In genomic region chr7:96973986-96974385, GRCh38 we compare ENCODE assay signal across 30 cellular contexts. TPM values are rescaled to one million over a fixed set of nuclear protein-coding genes. Genes with fewer than 3 reads are reported as not detected.
DNase-seq lines count a peak whose midpoint lies in the region; ATAC-seq and TF ChIP-seq lines count a peak whose summit lies in the region.
"Had no signal": no experiment of that assay in that cellular context is flagged by ENCODE, and none has a peak within 500 bp of the region (broad histone marks: within the 10 kb centered on the region; RNA-seq: fewer than 3 reads in every experiment).

No MANE protein-coding gene starts in this region.

- H3K4me3 ChIP-seq in osteoblast (ENCODE audit: insufficient read depth, low read length): no peak overlapping the region
- H3K4me3 ChIP-seq in CD8-positive, alpha-beta memory T cell (ENCODE audit: low read length): no peak overlapping the region
- H3K4me3 ChIP-seq: right lobe of liver, vagina had no signal

- H3K36me3 Mint-ChIP-seq in chondrocyte (ENCODE audit: low read depth) (no peaks in the 10 kb centered on the region), T-helper 17 cell (ENCODE audit: low read depth) (no peaks in the 10 kb centered on the region)
- H3K36me3 Mint-ChIP-seq in CD8-positive, alpha-beta memory T cell: peaks cover 0 to 2% (median 0%) of the 10 kb centered on the region in 3 donors
- H3K36me3 Mint-ChIP-seq: activated CD8-positive, alpha-beta memory T cell treated with anti-CD3 and anti-CD28 coated beads, Interleukin-2, amount 10 ng/mL, durations not matched to agents 7 days and 5 days; activated naive CD4-positive, alpha-beta T cell treated with anti-CD3 and anti-CD28 coated beads, Interleukin-2, amount 50 U/mL, for 72 hours had no signal

- H3K9me3 ChIP-seq in osteoblast (ENCODE audit: low read depth, low read length) (no peaks in the 10 kb centered on the region), T-helper 17 cell (ENCODE audit: control insufficient read depth, low read length, poor library complexity, severe bottlenecking) (no peaks in the 10 kb centered on the region)
- H3K9me3 ChIP-seq in CD8-positive, alpha-beta memory T cell (ENCODE audit: low read length): no peaks in the 10 kb centered on the region
- H3K9me3 ChIP-seq: right lobe of liver, vagina had no signal

- ATAC-seq in T-helper 17 cell (no peak), HG03457 (IDR thresholded peaks at IDR 0.05; ENCODE audit: unreplicated experiment) (no peak)
- ATAC-seq: activated CD8-positive, alpha-beta memory T cell treated with anti-CD3 and anti-CD28 coated beads, Interleukin-2, amount 10 ng/mL, durations not matched to agents 7 days and 5 days; activated naive CD4-positive, alpha-beta T cell treated with anti-CD3 and anti-CD28 coated beads, Interleukin-2, amount 50 U/mL, for 72 hours; left ventricle myocardium superior; PC-3; right lobe of liver had no signal

- H4K20me1 ChIP-seq in osteoblast (ENCODE audit: insufficient read depth, low read length): no peaks in the 10 kb centered on the region

- H3K4me1 Mint-ChIP-seq in chondrocyte (ENCODE audit: low read depth): peaks cover 14% of the 10 kb centered on the region
- no peaks in the 10 kb centered on the region for H3K4me1 Mint-ChIP-seq in CD8-positive, alpha-beta memory T cell
- H3K4me1 Mint-ChIP-seq in T-helper 17 cell: no peaks in the 10 kb centered on the region
- H3K4me1 Mint-ChIP-seq: activated CD4-positive, alpha-beta T cell treated with anti-CD3 and anti-CD28 coated beads, Interleukin-2, amount 10 ng/mL, durations not matched to agents 7 days and 5 days; activated CD8-positive, alpha-beta memory T cell treated with anti-CD3 and anti-CD28 coated beads, Interleukin-2, amount 10 ng/mL, durations not matched to agents 7 days and 5 days; nephron progenitor cell had no signal

- H3K27ac Mint-ChIP-seq in chondrocyte (ENCODE audit: unreplicated experiment) (peak overlapping the region; percentile 1), T-helper 17 cell (no peak overlapping the region)
- no peak overlapping the region for H3K27ac Mint-ChIP-seq in CD8-positive, alpha-beta memory T cell
- H3K27ac Mint-ChIP-seq: activated CD4-positive, alpha-beta T cell treated with anti-CD3 and anti-CD28 coated beads, Interleukin-2, amount 10 ng/mL, durations not matched to agents 7 days and 5 days; activated CD8-positive, alpha-beta memory T cell treated with anti-CD3 and anti-CD28 coated beads, Interleukin-2, amount 10 ng/mL, durations not matched to agents 7 days and 5 days; activated naive CD4-positive, alpha-beta T cell treated with anti-CD3 and anti-CD28 coated beads, Interleukin-2, amount 50 U/mL, for 72 hours; activated T-helper 1 cell treated with anti-CD3 and anti-CD28 coated beads, Interleukin-12 subunit alpha, Interleukin-12 subunit beta, Interleukin-2, Interleukin-4 antibody, amounts not matched to agents 30 ng/mL and 10 ng/mL and 1 ng/mL, durations not matched to agents 14 hours and 24 hours and 36 hours; nephron progenitor cell had no signal

- TF ChIP-seq CTCF in chondrocyte (IDR thresholded peaks at IDR 0.05): no peak
- no peak for TF ChIP-seq CTCF in osteoblast (IDR thresholded peaks at IDR 0.05; ENCODE audit: extremely low read depth, low read depth, low read length)

- peak overlapping the region; percentile 30 for H3K4me2 ChIP-seq in osteoblast (ENCODE audit: insufficient read depth, low read length)

- no peaks in the 10 kb centered on the region for H3K9me3 Mint-ChIP-seq in chondrocyte (ENCODE audit: low read depth)
- peaks cover 0 to 2% (median 0%) of the 10 kb centered on the region in 5 donors for H3K9me3 Mint-ChIP-seq in CD8-positive, alpha-beta memory T cell
- H3K9me3 Mint-ChIP-seq: activated CD4-positive, alpha-beta T cell treated with anti-CD3 and anti-CD28 coated beads, Interleukin-2, amount 10 ng/mL, durations not matched to agents 7 days and 5 days; activated naive CD4-positive, alpha-beta T cell treated with anti-CD3 and anti-CD28 coated beads, Interleukin-2, amount 50 U/mL, for 72 hours; activated T-helper 1 cell treated with anti-CD3 and anti-CD28 coated beads, Interleukin-12 subunit alpha, Interleukin-12 subunit beta, Interleukin-2, Interleukin-4 antibody, amounts not matched to agents 30 ng/mL and 10 ng/mL and 1 ng/mL, durations not matched to agents 14 hours and 24 hours and 36 hours; brain; nephron progenitor cell had no signal

- no peaks in the 10 kb centered on the region for H3K36me3 ChIP-seq in osteoblast (ENCODE audit: insufficient read depth, low read length)
- H3K36me3 ChIP-seq in CD8-positive, alpha-beta memory T cell (ENCODE audit: insufficient read depth, low read length): no peaks in the 10 kb centered on the region
- H3K36me3 ChIP-seq: right lobe of liver, vagina had no signal

- POLR2A ChIA-PET in CD8-positive, alpha-beta memory T cell (lab: Charles Lee): no interaction called here

- H3K4me3 Mint-ChIP-seq in chondrocyte (ENCODE audit: unreplicated experiment) (no peak overlapping the region), T-helper 17 cell (no peak overlapping the region)
- H3K4me3 Mint-ChIP-seq in CD8-positive, alpha-beta memory T cell: no peak overlapping the region
- H3K4me3 Mint-ChIP-seq: activated CD4-positive, alpha-beta T cell treated with anti-CD3 and anti-CD28 coated beads, Interleukin-2, amount 10 ng/mL, durations not matched to agents 7 days and 5 days; activated CD8-positive, alpha-beta memory T cell treated with anti-CD3 and anti-CD28 coated beads, Interleukin-2, amount 10 ng/mL, durations not matched to agents 7 days and 5 days; activated T-helper 1 cell treated with anti-CD3 and anti-CD28 coated beads, Interleukin-12 subunit alpha, Interleukin-12 subunit beta, Interleukin-2, Interleukin-4 antibody, amounts not matched to agents 30 ng/mL and 10 ng/mL and 1 ng/mL, durations not matched to agents 14 hours and 24 hours and 36 hours; nephron progenitor cell had no signal

- DNase-seq in AG20443 (ENCODE audit: low spot score) (peak; percentile 52), M059J (ENCODE audit: low read depth) (peak; percentile 73), chondrocyte (ENCODE audit: low spot score) (no peak), osteoblast (ENCODE audit: insufficient read length, low spot score, missing footprints) (peak; percentile 91), T-helper 17 cell (no peak), NCI-H526 (lab: John Stamatoyannopoulos, UW) (no peak)
- DNase-seq in CD8-positive, alpha-beta memory T cell: no peak
- DNase-seq: activated CD4-positive, alpha-beta T cell treated with anti-CD3 and anti-CD28 coated beads, Interleukin-2, amount 10 ng/mL, durations not matched to agents 7 days and 5 days; activated CD8-positive, alpha-beta memory T cell treated with anti-CD3 and anti-CD28 coated beads, Interleukin-2, amount 10 ng/mL, durations not matched to agents 7 days and 5 days; cortex of kidney; GF-D8; left ventricle myocardium superior; NCI-H1092; NCI-H1930; NCI-H2227 treated with DMSO at 0.1 percent for 48 hours; nephron progenitor cell; PC-3; posterior cingulate gyrus; right lobe of liver; SIG-M5; substantia nigra; T-helper 2 cell had no signal

- CTCF ChIA-PET in CD8-positive, alpha-beta memory T cell (lab: Charles Lee): no interaction called here

- peaks cover 32% of the 10 kb centered on the region for H3K4me1 ChIP-seq in osteoblast (ENCODE audit: insufficient read depth, low read length)
- H3K4me1 ChIP-seq in CD8-positive, alpha-beta memory T cell (ENCODE audit: insufficient read depth, low read length): no peaks in the 10 kb centered on the region
- H3K4me1 ChIP-seq: right lobe of liver, vagina had no signal

- no peaks in the 10 kb centered on the region for H3K79me2 ChIP-seq in osteoblast (ENCODE audit: insufficient read depth, low read length)

- H2AFZ ChIP-seq in osteoblast (ENCODE audit: low read length): peak overlapping the region; percentile 35

- no peaks in the 10 kb centered on the region for H3K27me3 ChIP-seq in osteoblast (ENCODE audit: insufficient read depth, low read length)
- peaks cover 3% of the 10 kb centered on the region for H3K27me3 ChIP-seq in CD8-positive, alpha-beta memory T cell (ENCODE audit: insufficient read depth, low read length, poor library complexity, severe bottlenecking)
- H3K27me3 ChIP-seq: right lobe of liver, vagina had no signal

- H3K27ac ChIP-seq in osteoblast (ENCODE audit: low read depth, low read length): peak overlapping the region; percentile 31
- no peak overlapping the region for H3K27ac ChIP-seq in CD8-positive, alpha-beta memory T cell (ENCODE audit: low read depth, low read length)
- H3K27ac ChIP-seq: right lobe of liver, vagina, VCaP had no signal

- peaks cover 11% of the 10 kb centered on the region for H3K27me3 Mint-ChIP-seq in chondrocyte (ENCODE audit: low read depth)
- H3K27me3 Mint-ChIP-seq in CD8-positive, alpha-beta memory T cell: peaks cover 16 to 47% of the 10 kb centered on the region in 2 donors
- peaks cover 60% of the 10 kb centered on the region for H3K27me3 Mint-ChIP-seq in T-helper 17 cell

RNA-seq across cellular contexts. Expression of gene DLX6, which starts 31.4 kb away (rescaled TPM):
- total RNA-seq in M059J (2014; rRNA removed; shearing (Covaris generic)): 0.22 and 1.6 TPM in 2 replicates
- 2.7 TPM in 1 of 3 replicates, not detected in the others for total RNA-seq in chondrocyte
- 1.1 and 2.1 TPM in 2 replicates for total RNA-seq in osteoblast
- total RNA-seq in CD8-positive, alpha-beta memory T cell: not detected
- not detected for polyA plus RNA-seq in CD8-positive, alpha-beta memory T cell
- total RNA-seq in T-helper 17 cell: not detected
- total RNA-seq: activated CD4-positive, alpha-beta T cell treated with anti-CD3 and anti-CD28 coated beads, Interleukin-2, amount 10 ng/mL, durations not matched to agents 7 days and 5 days; activated CD8-positive, alpha-beta memory T cell treated with anti-CD3 and anti-CD28 coated beads, Interleukin-2, amount 10 ng/mL, durations not matched to agents 7 days and 5 days; activated naive CD4-positive, alpha-beta T cell treated with anti-CD3 and anti-CD28 coated beads, Interleukin-2, amount 50 U/mL, for 72 hours; activated T-helper 1 cell treated with anti-CD3 and anti-CD28 coated beads, Interleukin-12 subunit alpha, Interleukin-12 subunit beta, Interleukin-2, Interleukin-4 antibody, amounts not matched to agents 30 ng/mL and 10 ng/mL and 1 ng/mL, durations not matched to agents 14 hours and 24 hours and 36 hours; HT-29; left ventricle myocardium superior; PC-3; right lobe of liver; vagina had no signal
- polyA plus RNA-seq: AG04450 had no signal

RNA-seq across cellular contexts. Expression of gene DLX5, which starts 50.6 kb away (rescaled TPM):
- 0.98 and 1.2 TPM in 2 replicates for total RNA-seq in M059J (2014; rRNA removed; shearing (Covaris generic))
- 0.27 to 7.5 TPM (median 0.77 TPM) in 3 replicates for total RNA-seq in chondrocyte
- 2.5 and 3.2 TPM in 2 replicates for total RNA-seq in osteoblast
- total RNA-seq in CD8-positive, alpha-beta memory T cell: not detected
- polyA plus RNA-seq in CD8-positive, alpha-beta memory T cell: not detected
- total RNA-seq in T-helper 17 cell: not detected
- total RNA-seq: activated CD4-positive, alpha-beta T cell treated with anti-CD3 and anti-CD28 coated beads, Interleukin-2, amount 10 ng/mL, durations not matched to agents 7 days and 5 days; activated CD8-positive, alpha-beta memory T cell treated with anti-CD3 and anti-CD28 coated beads, Interleukin-2, amount 10 ng/mL, durations not matched to agents 7 days and 5 days; activated naive CD4-positive, alpha-beta T cell treated with anti-CD3 and anti-CD28 coated beads, Interleukin-2, amount 50 U/mL, for 72 hours; activated T-helper 1 cell treated with anti-CD3 and anti-CD28 coated beads, Interleukin-12 subunit alpha, Interleukin-12 subunit beta, Interleukin-2, Interleukin-4 antibody, amounts not matched to agents 30 ng/mL and 10 ng/mL and 1 ng/mL, durations not matched to agents 14 hours and 24 hours and 36 hours; HT-29; left ventricle myocardium superior; right lobe of liver had no signal
- polyA plus RNA-seq: AG04450 had no signal

Comparison
In these comparisons a context has a peak if more than half of its experiments do, and no peak if none do; other contexts are left out.
1. DNase-seq: peak in AG20443 (single experiment), M059J (single experiment) and osteoblast (single experiment); none in chondrocyte (single experiment), CD8-positive, alpha-beta memory T cell (0 of 5), T-helper 17 cell (0 of 3) and NCI-H526 (0 of 2).